In genomic region chr9:107279084-107279483, GRCh38 we compare ENCODE assay signal across 28 cellular contexts.
"Had no signal": no experiment of that assay in that cellular context is flagged by ENCODE, and none has a peak within 500 bp of the region (broad histone marks: within the 10 kb centered on the region; RNA-seq: fewer than 3 reads in every experiment).

No MANE protein-coding gene starts in this region.

- H3K27ac ChIP-seq: ascending aorta, breast epithelium, cardiac muscle cell, colonic mucosa, esophagus squamous epithelium, gastroesophageal sphincter, heart left ventricle had no signal

- H3K27me3 ChIP-seq: ascending aorta, breast epithelium, cardiac muscle cell, colonic mucosa, esophagus squamous epithelium, gastroesophageal sphincter had no signal

- H3K27ac Mint-ChIP-seq: activated CD4-positive, alpha-beta memory T cell treated with anti-CD3 and anti-CD28 coated beads, Interleukin-2, amount 10 ng/mL, durations not matched to agents 7 days and 5 days; activated CD4-positive, alpha-beta T cell treated with anti-CD3 and anti-CD28 coated beads for 36 hours; activated CD4-positive, alpha-beta T cell treated with anti-CD3 and anti-CD28 coated beads, Interleukin-2, amount 10 ng/mL, durations not matched to agents 24 days and 14 days; activated naive CD4-positive, alpha-beta T cell treated with anti-CD3 and anti-CD28 coated beads, Interleukin-2, amount 10 ng/mL, durations not matched to agents 7 days and 5 days; activated naive CD4-positive, alpha-beta T cell treated with anti-CD3 and anti-CD28 coated beads, Interleukin-2, amount 50 U/mL, for 72 hours; activated naive CD8-positive, alpha-beta T cell treated with anti-CD3 and anti-CD28 coated beads, Interleukin-2, amount 10 ng/mL, durations not matched to agents 7 days and 5 days; activated T-cell treated with anti-CD3 and anti-CD28 coated beads, Interleukin-2, amount 50 U/mL, for 24 hours; activated T-cell treated with anti-CD3 and anti-CD28 coated beads, Interleukin-2, amount 50 U/mL, for 72 hours; brain had no signal

- H3K36me3 ChIP-seq: ascending aorta, breast epithelium, cardiac muscle cell, colonic mucosa, esophagus squamous epithelium, gastroesophageal sphincter, heart left ventricle had no signal

- H3K4me3 Mint-ChIP-seq: activated CD4-positive, alpha-beta memory T cell treated with anti-CD3 and anti-CD28 coated beads, Interleukin-2, amount 10 ng/mL, durations not matched to agents 7 days and 5 days; activated CD4-positive, alpha-beta T cell treated with anti-CD3 and anti-CD28 coated beads for 36 hours; activated CD4-positive, alpha-beta T cell treated with anti-CD3 and anti-CD28 coated beads, Interleukin-2, amount 10 ng/mL, durations not matched to agents 24 days and 14 days; activated naive CD4-positive, alpha-beta T cell treated with anti-CD3 and anti-CD28 coated beads, Interleukin-2, amount 10 ng/mL, durations not matched to agents 7 days and 5 days; activated naive CD8-positive, alpha-beta T cell treated with anti-CD3 and anti-CD28 coated beads, Interleukin-2, amount 10 ng/mL, durations not matched to agents 7 days and 5 days; activated T-cell treated with anti-CD3 and anti-CD28 coated beads, Interleukin-2, amount 50 U/mL, for 24 hours; activated T-cell treated with anti-CD3 and anti-CD28 coated beads, Interleukin-2, amount 50 U/mL, for 72 hours; brain had no signal

- ATAC-seq: activated CD4-positive, alpha-beta T cell treated with anti-CD3 and anti-CD28 coated beads for 36 hours; activated naive CD4-positive, alpha-beta T cell treated with anti-CD3 and anti-CD28 coated beads, Interleukin-2, amount 50 U/mL, for 72 hours; activated T-cell treated with anti-CD3 and anti-CD28 coated beads, Interleukin-2, amount 50 U/mL, for 72 hours; gastroesophageal sphincter; heart left ventricle had no signal

- H3K9me3 Mint-ChIP-seq: activated CD4-positive, alpha-beta memory T cell treated with anti-CD3 and anti-CD28 coated beads, Interleukin-2, amount 10 ng/mL, durations not matched to agents 7 days and 5 days; activated CD4-positive, alpha-beta T cell treated with anti-CD3 and anti-CD28 coated beads, Interleukin-2, amount 10 ng/mL, durations not matched to agents 24 days and 14 days; activated naive CD4-positive, alpha-beta T cell treated with anti-CD3 and anti-CD28 coated beads, Interleukin-2, amount 10 ng/mL, durations not matched to agents 7 days and 5 days; activated naive CD8-positive, alpha-beta T cell treated with anti-CD3 and anti-CD28 coated beads, Interleukin-2, amount 10 ng/mL, durations not matched to agents 7 days and 5 days; activated T-cell treated with anti-CD3 and anti-CD28 coated beads, Interleukin-2, amount 50 U/mL, for 24 hours; activated T-cell treated with anti-CD3 and anti-CD28 coated beads, Interleukin-2, amount 50 U/mL, for 72 hours; brain had no signal

- H3K36me3 Mint-ChIP-seq: activated naive CD4-positive, alpha-beta T cell treated with anti-CD3 and anti-CD28 coated beads, Interleukin-2, amount 10 ng/mL, durations not matched to agents 7 days and 5 days; brain had no signal

- H3K9me3 ChIP-seq: ascending aorta, breast epithelium, colonic mucosa, esophagus squamous epithelium, gastroesophageal sphincter, heart left ventricle had no signal

- DNase-seq: activated CD4-positive, alpha-beta memory T cell treated with anti-CD3 and anti-CD28 coated beads, Interleukin-2, amount 10 ng/mL, durations not matched to agents 7 days and 5 days; activated CD4-positive, alpha-beta T cell treated with anti-CD3 and anti-CD28 coated beads for 36 hours; activated CD4-positive, alpha-beta T cell treated with anti-CD3 and anti-CD28 coated beads, Interleukin-2, amount 10 ng/mL, durations not matched to agents 24 days and 14 days; activated CD4-positive, alpha-beta T cell treated with anti-CD3 and anti-CD28 coated beads, Interleukin-2, amount 50 U/mL, for 4 hours; activated CD4-positive, CD25-positive, alpha-beta regulatory T cell; activated CD4-positive, CD25-positive, alpha-beta regulatory T cell treated with anti-CD3 and anti-CD28 coated beads, Interleukin-2, amount 50 U/mL, for 72 hours; activated CD8-positive, alpha-beta memory T cell treated with anti-CD3 and anti-CD28 coated beads, Interleukin-2, amount 50 U/mL, for 48 hours; activated gamma-delta T cell; activated naive CD4-positive, alpha-beta T cell; activated naive CD4-positive, alpha-beta T cell treated with anti-CD3 and anti-CD28 coated beads, Interleukin-2, amount 10 ng/mL, durations not matched to agents 7 days and 5 days; activated naive CD8-positive, alpha-beta T cell treated with anti-CD3 and anti-CD28 coated beads, Interleukin-2, amount 10 ng/mL, durations not matched to agents 7 days and 5 days; activated T-cell treated with anti-CD3 and anti-CD28 coated beads for 4 hours; activated T-cell treated with anti-CD3 and anti-CD28 coated beads, Interleukin-2, amount 50 U/mL, for 24 hours; activated T-cell treated with anti-CD3 and anti-CD28 coated beads, Interleukin-2, amount 50 U/mL, for 72 hours; central memory CD4-positive, alpha-beta T cell; cerebellar nuclear complex; colonic mucosa; effector CD8-positive, alpha-beta T cell; esophagus squamous epithelium; foreskin melanocyte; heart left ventricle; T-helper 2 cell had no signal

- H3K4me3 ChIP-seq: ascending aorta, breast epithelium, cardiac muscle cell, colonic mucosa, esophagus squamous epithelium, gastroesophageal sphincter, heart left ventricle had no signal

- H3K4me1 ChIP-seq: breast epithelium, colonic mucosa had no signal
